In the genomic region with DNA sequence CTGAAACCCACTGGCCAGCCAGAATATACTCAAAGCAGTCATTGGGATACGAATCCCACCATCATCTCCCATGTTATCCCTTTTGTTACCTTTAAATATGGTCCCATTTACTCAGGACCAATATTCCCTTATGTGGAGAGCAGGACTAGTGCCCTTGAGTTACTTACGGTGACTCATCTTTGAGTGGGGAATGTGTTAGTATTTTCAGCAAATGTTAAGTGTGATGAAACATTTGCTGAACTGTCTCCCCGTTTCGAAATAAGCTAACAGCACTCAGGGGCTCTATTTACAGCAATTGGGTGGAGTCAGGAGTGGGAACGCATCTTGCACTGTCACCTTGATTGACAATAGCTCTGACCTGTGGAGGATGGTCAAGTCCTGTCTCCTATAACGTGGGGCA, we compare ENCODE assay signal across 8 cellular contexts.
DNase-seq lines count a peak whose midpoint lies in the region; ATAC-seq and TF ChIP-seq lines count a peak whose summit lies in the region.

No MANE protein-coding gene starts in this region.

- no peaks in the 10 kb centered on the region for H3K36me3 ChIP-seq in lung (ENCODE audit: control insufficient read depth in 2 of 2, insufficient read depth in 2 of 2, low read length in 2 of 2)

- DNase-seq in AG08395 (ENCODE audit: low spot score) (peak; percentile 86), HS-5 (ENCODE audit: low read depth) (peak; percentile 82), astrocyte of the spinal cord (ENCODE audit: low read depth, low spot score) (peak; percentile 46), lung (ENCODE audit: low spot score) (no peak), midbrain (lab: John Stamatoyannopoulos, UW) (no peak), left colon (no peak), NCI-H446 treated with DMSO at 0.1 percent for 48 hours (lab: John Stamatoyannopoulos, UW) (no peak)

- intact Hi-C loops in left colon (cut with DNase I, micrococcal nuclease), result no loop called here

- peak overlapping the region in 1 of 2 donors; percentile 62 for H3K27ac ChIP-seq in lung (ENCODE audit: low read depth in 1 of 2, low read length in 1 of 2)

- ATAC-seq in lung (ENCODE audit: insufficient read depth, low FRiP score) (peak; percentile 60), HG03025 (IDR thresholded peaks at IDR 0.05; ENCODE audit: low FRiP score, unreplicated experiment) (no peak), left colon (no peak)

- no peaks in the 10 kb centered on the region for H3K27me3 ChIP-seq in lung (ENCODE audit: control insufficient read depth, insufficient read depth)

- peaks cover 0 to 2% of the 10 kb centered on the region in 2 donors for H3K9me3 ChIP-seq in lung (ENCODE audit: control insufficient read depth in 2 of 2, insufficient read depth in 1 of 2, low read length in 1 of 2)

- in situ Hi-C loops in astrocyte of the spinal cord (cut with HindIII; ENCODE audit: low sequenced_read_pairs), result no loop called here

- WGBS in lung, 2 donors, result 35 to 46% methylated on average over 6 of the region's 6 CpGs

- TF ChIP-seq CTCF in astrocyte of the spinal cord (IDR thresholded peaks at IDR 0.05; ENCODE audit: low read depth, low read length) (no peak), lung (IDR thresholded peaks at IDR 0.05; ENCODE audit: control extremely low read depth, extremely low read depth) (no peak)

- H3K4me3 ChIP-seq in astrocyte of the spinal cord (ENCODE audit: low read depth, low read length), result no peak overlapping the region
- no peak overlapping the region for H3K4me3 ChIP-seq in lung

- peaks cover 0 to 6% of the 10 kb centered on the region in 2 donors for H3K4me1 ChIP-seq in lung (ENCODE audit: control insufficient read depth in 2 of 2, insufficient read depth in 2 of 2, low read length in 2 of 2)

Comparison
In these comparisons a context has a peak if more than half of its experiments do, and no peak if none do; other contexts are left out.
1. DNase-seq: peak in AG08395 (single experiment), HS-5 (single experiment) and astrocyte of the spinal cord (single experiment); none in lung (single experiment), midbrain (single experiment), left colon (0 of 2) and NCI-H446 treated with DMSO at 0.1 percent for 48 hours (single experiment).